8 cellular contexts compared by ENCODE assay signal in genomic region chr9:98256632-98257218, GRCh38. TPM values are rescaled to one million over a fixed set of nuclear protein-coding genes. Genes with fewer than 3 reads are reported as not detected.
DNase-seq lines count a peak whose midpoint lies in the region; ATAC-seq and TF ChIP-seq lines count a peak whose summit lies in the region.

No MANE protein-coding gene starts in this region.

- no peak for TF ChIP-seq CTCF in foreskin fibroblast (IDR thresholded peaks at IDR 0.05; ENCODE audit: low read depth, low read length)
- no peak for TF ChIP-seq CTCF in retinal pigment epithelial cell (conservative IDR thresholded peaks at IDR 0.05; ENCODE audit: low read depth, low read length)
- no peak for TF ChIP-seq CTCF in GM20000 (IDR thresholded peaks at IDR 0.05; ENCODE audit: extremely low read depth, missing control alignments)

- H3K36me3 Mint-ChIP-seq in activated T-cell treated with anti-CD3 and anti-CD28 coated beads, Interleukin-2, amount 50 U/mL, for 4 hours (ENCODE audit: insufficient read depth): no peaks in the 10 kb centered on the region

- peak overlapping the region; percentile 86 to 93 for H3K4me3 ChIP-seq in foreskin fibroblast (ENCODE audit: low read depth in 1 of 2, low read length in 2 of 2)
- H3K4me3 ChIP-seq in retinal pigment epithelial cell (ENCODE audit: low read length): peak overlapping the region; percentile 91

- peak; percentile 22 for DNase-seq in ELR (ENCODE audit: low read depth)
- DNase-seq in NCI-H2171 (lab: John Stamatoyannopoulos, UW): peak; percentile 42
- DNase-seq in activated T-cell treated with anti-CD3 and anti-CD28 coated beads, Interleukin-2, amount 50 U/mL, for 4 hours: peak; percentile 17
- peak in 1 of 2 donors; percentile 11 for DNase-seq in foreskin fibroblast
- no peak for DNase-seq in retinal pigment epithelial cell (ENCODE audit: low read depth)
- no peak for DNase-seq in GM20000 (ENCODE audit: low spot score)

- ATAC-seq in activated T-cell treated with anti-CD3 and anti-CD28 coated beads, Interleukin-2, amount 50 U/mL, for 4 hours: no peak
- ATAC-seq in HG02938 (IDR thresholded peaks at IDR 0.05; ENCODE audit: unreplicated experiment) (no peak), GM18909 (IDR thresholded peaks at IDR 0.05; ENCODE audit: poor library complexity, unreplicated experiment) (no peak)

- no peaks in the 10 kb centered on the region for H3K27me3 Mint-ChIP-seq in activated T-cell treated with anti-CD3 and anti-CD28 coated beads, Interleukin-2, amount 50 U/mL, for 4 hours (ENCODE audit: low read depth)

- H3K4me3 Mint-ChIP-seq in activated T-cell treated with anti-CD3 and anti-CD28 coated beads, Interleukin-2, amount 50 U/mL, for 4 hours: peak overlapping the region; percentile 83

- H3K9me3 Mint-ChIP-seq in activated T-cell treated with anti-CD3 and anti-CD28 coated beads, Interleukin-2, amount 50 U/mL, for 4 hours: no peaks in the 10 kb centered on the region

- peaks cover 28% of the 10 kb centered on the region for H3K4me1 Mint-ChIP-seq in activated T-cell treated with anti-CD3 and anti-CD28 coated beads, Interleukin-2, amount 50 U/mL, for 4 hours (ENCODE audit: low read depth)

RNA-seq across cellular contexts. Expression of gene TBC1D2, which starts 1.3 kb away (rescaled TPM):
- 1 to 10 TPM; 1.7 to 2.8 (median 1.9) TPM for total RNA-seq in activated T-cell treated with anti-CD3 and anti-CD28 coated beads, Interleukin-2, amount 50 U/mL, for 4 hours

Comparison
In these comparisons a context has a peak if more than half of its experiments do, and no peak if none do; other contexts are left out.
1. DNase-seq: peak in ELR (single experiment), NCI-H2171 (single experiment) and activated T-cell treated with anti-CD3 and anti-CD28 coated beads, Interleukin-2, amount 50 U/mL, for 4 hours (single experiment); none in retinal pigment epithelial cell (single experiment) and GM20000 (single experiment).